ENCODE assay signal across 18 cellular contexts in the genomic region with DNA sequence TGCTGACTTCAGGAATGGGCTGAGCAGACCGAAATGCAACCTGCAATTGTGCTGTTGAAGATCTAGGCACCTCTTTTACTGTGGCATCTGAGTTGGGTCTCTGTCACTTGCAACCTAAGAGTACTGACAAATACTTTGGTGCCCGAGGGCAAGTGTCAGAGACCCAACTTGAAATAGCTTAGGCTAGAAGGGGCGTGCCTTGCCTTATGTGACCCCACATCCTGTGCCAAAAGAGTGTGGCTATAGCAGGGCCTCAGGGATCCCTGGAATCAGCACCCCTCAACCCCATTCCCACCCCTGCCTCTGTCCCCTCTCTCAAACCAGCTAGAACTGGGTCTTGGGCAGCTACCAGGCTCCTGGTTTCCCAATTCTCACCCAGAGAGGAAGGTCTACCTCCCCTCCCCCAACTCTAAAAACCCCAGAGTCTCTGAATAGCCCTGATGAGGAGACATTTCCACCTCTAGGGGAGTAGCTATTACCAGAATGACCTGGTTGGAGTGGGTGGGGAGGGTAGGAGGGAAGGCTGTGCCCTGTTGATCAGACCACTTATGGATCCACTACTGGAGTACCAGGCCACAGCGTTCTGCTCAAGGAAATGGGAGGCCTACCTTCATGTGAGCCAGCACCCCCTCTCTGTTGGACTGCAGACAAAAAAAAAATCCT. TPM values are rescaled to one million over a fixed set of nuclear protein-coding genes. Genes with fewer than 3 reads are reported as not detected.
A peak's percentile ranks its signal among the peaks of the same experiment; 100 is the strongest.
DNase-seq lines count a peak whose midpoint lies in the region; ATAC-seq, FAIRE-seq and TF ChIP-seq lines count a peak whose summit lies in the region.
"Had no signal": no experiment of that assay in that cellular context is flagged by ENCODE, and none has a peak within 500 bp of the region (broad histone marks: within the 10 kb centered on the region; RNA-seq: fewer than 3 reads in every experiment).

No MANE protein-coding gene starts in this region.

- POLR2A ChIA-PET in HEK293 (lab: Yijun Ruan, JAX): interaction anchor here (1.2 kb wide), 1 partner anchor 11 kb away, joined by 3 read pairs; no protein-coding TSS in a partner anchor

- peak; percentile 49 for ATAC-seq in stimulated activated memory B cell treated with anti-CD40 and anti-IgM and Interleukin-4, amounts not matched to agents 10 μg/mL and 1 μg/mL and 100 μg/mL, for 72 hours
- no peak for ATAC-seq in psoas muscle
- ATAC-seq in left lobe of liver: no peak
- ATAC-seq: natural killer cell treated with Interleukin-12 subunit alpha and Interleukin-12 subunit beta and Interleukin-15 and Interleukin-18, amount 100 ng/mL, for 72 hours had no signal

- H3K9me3 ChIP-seq in HEK293 (ENCODE audit: control insufficient read depth, insufficient read depth, low read depth, low read length) (no peaks in the 10 kb centered on the region), adipocyte (ENCODE audit: control insufficient read depth, low read length) (no peaks in the 10 kb centered on the region), kidney (ENCODE audit: control insufficient read depth in 1 of 2, low read length in 2 of 2) (no peaks in the 10 kb centered on the region), psoas muscle (no peaks in the 10 kb centered on the region)
- H3K9me3 ChIP-seq: BE2C had no signal

- no peak overlapping the region for H3K4me3 Mint-ChIP-seq in stimulated activated memory B cell treated with anti-CD40 and anti-IgM and Interleukin-4, amounts not matched to agents 10 μg/mL and 1 μg/mL and 100 μg/mL, for 72 hours
- H3K4me3 Mint-ChIP-seq: activated T-helper 1 cell treated with anti-CD3 and anti-CD28 coated beads, Interleukin-12 subunit alpha, Interleukin-12 subunit beta, Interleukin-2, Interleukin-4 antibody, amounts not matched to agents 30 ng/mL and 10 ng/mL and 1 ng/mL, durations not matched to agents 14 hours and 24 hours and 36 hours; natural killer cell treated with Interleukin-12 subunit alpha and Interleukin-12 subunit beta and Interleukin-15 and Interleukin-18, amount 100 ng/mL, for 72 hours had no signal

- WGBS in psoas muscle, 3 donors: 64 to 76% (median 73%) methylated on average over 4 of the region's 4 CpGs

- no peak for FAIRE-seq in kidney (lab: Jason Lieb, UNC)

- H3K9ac ChIP-seq in adipocyte (ENCODE audit: low read length): peak overlapping the region; percentile 1
- H3K9ac ChIP-seq in kidney (ENCODE audit: low read length in 2 of 2): no peak overlapping the region
- H3K9ac ChIP-seq: KMS-11 had no signal

- DNase-seq in adipocyte (ENCODE audit: low read depth): no peak
- no peak for DNase-seq in kidney
- no peak for DNase-seq in ecto neural progenitor cell (ENCODE audit: low spot score)
- no peak for DNase-seq in psoas muscle
- no peak for DNase-seq in left lobe of liver (ENCODE audit: low spot score)
- DNase-seq in activated T-cell treated with anti-CD3 and anti-CD28 coated beads, Interleukin-2, amount 50 U/mL, for 48 hours: no peak
- DNase-seq: activated CD4-positive, alpha-beta T cell treated with anti-CD3 and anti-CD28 coated beads, Interleukin-2, amount 50 U/mL, for 4 hours; amniotic stem cell; BE2C; cortex of kidney; NCI-H1436 treated with DMSO at 0.1 percent for 48 hours; retina; stimulated activated CD4-positive, alpha-beta T cell treated with anti-CD3 and anti-CD28 coated beads, Interleukin-4, amount 100 ng/mL, for 4 hours had no signal

- no peaks in the 10 kb centered on the region for H3K4me1 Mint-ChIP-seq in stimulated activated memory B cell treated with anti-CD40 and anti-IgM and Interleukin-4, amounts not matched to agents 10 μg/mL and 1 μg/mL and 100 μg/mL, for 72 hours

- CTCF ChIA-PET in HEK293 (lab: Yijun Ruan, JAX): interaction anchor here (0.7 to 1.3 kb wide), 3 partner anchors 9 to 225 kb away, joined by 3 to 4 read pairs (median 4); no protein-coding TSS in a partner anchor

- TF ChIP-seq CTCF in HEK293 (tag by site-specific recombination; IDR thresholded peaks at IDR 0.05) (no peak), kidney (IDR thresholded peaks at IDR 0.05; ENCODE audit: borderline replicate concordance, extremely low read depth, insufficient read depth) (no peak), psoas muscle (IDR thresholded peaks at IDR 0.05) (no peak)

- H3K27me3 Mint-ChIP-seq in stimulated activated memory B cell treated with anti-CD40 and anti-IgM and Interleukin-4, amounts not matched to agents 10 μg/mL and 1 μg/mL and 100 μg/mL, for 72 hours: peaks cover 7% of the 10 kb centered on the region

- H3K4me3 ChIP-seq in HEK293 (ENCODE audit: low read depth, low read length): no peak overlapping the region
- no peak overlapping the region for H3K4me3 ChIP-seq in adipocyte (ENCODE audit: low read length)
- H3K4me3 ChIP-seq in kidney (ENCODE audit: low read length in 2 of 2): no peak overlapping the region
- no peak overlapping the region for H3K4me3 ChIP-seq in psoas muscle

- H3K36me3 Mint-ChIP-seq in stimulated activated memory B cell treated with anti-CD40 and anti-IgM and Interleukin-4, amounts not matched to agents 10 μg/mL and 1 μg/mL and 100 μg/mL, for 72 hours: no peaks in the 10 kb centered on the region
- H3K36me3 Mint-ChIP-seq: natural killer cell treated with Interleukin-12 subunit alpha and Interleukin-12 subunit beta and Interleukin-15 and Interleukin-18, amount 100 ng/mL, for 72 hours had no signal

- H3K36me3 ChIP-seq in HEK293 (ENCODE audit: control insufficient read depth in 2 of 2, insufficient read depth in 1 of 2, low read length in 2 of 2) (no peaks in the 10 kb centered on the region; a peak in 1 of 3 replicates), adipocyte (ENCODE audit: control insufficient read depth, insufficient read depth, low read length, severe bottlenecking) (no peaks in the 10 kb centered on the region), kidney (ENCODE audit: control insufficient read depth in 1 of 2, insufficient read depth in 2 of 2, low read length in 2 of 2) (no peaks in the 10 kb centered on the region), psoas muscle (ENCODE audit: insufficient read depth in 1 of 2, low read depth in 1 of 2) (no peaks in the 10 kb centered on the region)
- H3K36me3 ChIP-seq: BE2C had no signal

- no peak overlapping the region for H3K27ac ChIP-seq in HEK293 (ENCODE audit: extremely low read depth, low read depth, low read length)
- H3K27ac ChIP-seq in kidney (ENCODE audit: low read depth in 2 of 2, low read length in 2 of 2): peak overlapping the region; percentile 45 to 53
- H3K27ac ChIP-seq in psoas muscle: no peak overlapping the region
- H3K27ac ChIP-seq: KMS-11 had no signal

- H3K27me3 ChIP-seq in adipocyte (replicated peaks; ENCODE audit: control insufficient read depth, insufficient read depth, low read length) (no peaks in the 10 kb centered on the region), psoas muscle (ENCODE audit: insufficient read depth in 3 of 3, low read length in 2 of 3) (no peaks in the 10 kb centered on the region)
- H3K27me3 ChIP-seq: BE2C had no signal

- intact Hi-C loops in kidney (cut with DNase I) (no loop called here), psoas muscle (cut with DNase I) (no loop called here)

- H3K27ac Mint-ChIP-seq in stimulated activated memory B cell treated with anti-CD40 and anti-IgM and Interleukin-4, amounts not matched to agents 10 μg/mL and 1 μg/mL and 100 μg/mL, for 72 hours: no peak overlapping the region
- H3K27ac Mint-ChIP-seq: activated T-helper 1 cell treated with anti-CD3 and anti-CD28 coated beads, Interleukin-12 subunit alpha, Interleukin-12 subunit beta, Interleukin-2, Interleukin-4 antibody, amounts not matched to agents 30 ng/mL and 10 ng/mL and 1 ng/mL, durations not matched to agents 14 hours and 24 hours and 36 hours; natural killer cell treated with Interleukin-12 subunit alpha and Interleukin-12 subunit beta and Interleukin-15 and Interleukin-18, amount 100 ng/mL, for 72 hours had no signal

- no peaks in the 10 kb centered on the region for H3K9me3 Mint-ChIP-seq in stimulated activated memory B cell treated with anti-CD40 and anti-IgM and Interleukin-4, amounts not matched to agents 10 μg/mL and 1 μg/mL and 100 μg/mL, for 72 hours
- H3K9me3 Mint-ChIP-seq: activated T-helper 1 cell treated with anti-CD3 and anti-CD28 coated beads, Interleukin-12 subunit alpha, Interleukin-12 subunit beta, Interleukin-2, Interleukin-4 antibody, amounts not matched to agents 30 ng/mL and 10 ng/mL and 1 ng/mL, durations not matched to agents 14 hours and 24 hours and 36 hours; natural killer cell treated with Interleukin-12 subunit alpha and Interleukin-12 subunit beta and Interleukin-15 and Interleukin-18, amount 100 ng/mL, for 72 hours had no signal

- H3K4me1 ChIP-seq in HEK293 (ENCODE audit: control insufficient read depth, insufficient read depth, low read length): peaks cover 13% of the 10 kb centered on the region
- peaks cover 19% of the 10 kb centered on the region for H3K4me1 ChIP-seq in adipocyte (ENCODE audit: control insufficient read depth, insufficient read depth, low read length)
- H3K4me1 ChIP-seq in kidney (ENCODE audit: control insufficient read depth in 1 of 2, insufficient read depth in 1 of 2, low read depth in 1 of 2, low read length in 2 of 2): peaks cover 22 to 43% of the 10 kb centered on the region in 2 donors
- H3K4me1 ChIP-seq in psoas muscle: no peaks in the 10 kb centered on the region
- H3K4me1 ChIP-seq: BE2C had no signal

TF ChIP-seq in HEK293, 187 proteins besides CTCF, POLR2A, EP300 and RAD21 (continues in another document):
- TF ChIP-seq EGR2 (tag by site-specific recombination; IDR thresholded peaks at IDR 0.05; ENCODE audit: low read depth) (0 out of 2 replicates have a peak, but pooled peaks have one; percentile 9), TRIM28 (IDR thresholded peaks at IDR 0.05; ENCODE audit: borderline replicate concordance, low read length) (no peak)
- TF ChIP-seq, protein P1, sequence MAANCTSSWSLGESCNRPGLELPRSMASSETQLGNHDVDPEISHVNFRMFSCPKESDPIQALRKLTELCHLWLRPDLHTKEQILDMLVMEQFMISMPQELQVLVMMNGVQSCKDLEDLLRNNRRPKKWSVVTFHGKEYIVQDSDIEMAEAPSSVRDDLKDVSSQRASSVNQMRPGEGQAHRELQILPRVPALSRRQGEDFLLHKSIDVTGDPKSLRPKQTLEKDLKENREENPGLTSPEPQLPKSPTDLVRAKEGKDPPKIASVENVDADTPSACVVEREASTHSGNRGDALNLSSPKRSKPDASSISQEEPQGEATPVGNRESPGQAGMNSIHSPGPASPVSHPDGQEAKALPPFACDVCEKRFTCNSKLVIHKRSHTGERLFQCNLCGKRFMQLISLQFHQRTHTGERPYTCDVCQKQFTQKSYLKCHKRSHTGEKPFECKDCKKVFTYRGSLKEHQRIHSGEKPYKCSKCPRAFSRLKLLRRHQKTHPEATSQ (tag by site-specific recombination; IDR thresholded peaks at IDR 0.05): no peak

RNA-seq across cellular contexts. Expression of a gene that starts 17.5 kb away (rescaled TPM):
- total RNA-seq in kidney (60.3 TPM), psoas muscle (1 to 10 TPM; 1.9 to 4.3 (median 3.2) TPM), left lobe of liver (24.9 TPM)
- polyA plus RNA-seq in kidney (ENCODE audit: insufficient read depth, low read depth, low replicate concordance) (13.2 TPM), psoas muscle (1 to 10 TPM in 1 of 3 donors, under 1 TPM in 2; 0.69 to 2.1 (median 0.91) TPM)

Comparison
In these comparisons a context has a peak if more than half of its experiments do, and no peak if none do; other contexts are left out.
1. H3K27ac ChIP-seq: peak in kidney (2 of 2); none in HEK293 (single experiment) and psoas muscle (single experiment).